In genomic region chr14:74459289-74459946, GRCh38 we compare ENCODE assay signal across 2 cellular contexts.
TF ChIP-seq lines count a peak whose summit lies in the region.

No MANE protein-coding gene starts in this region.

TF ChIP-seq in HCT116, 20 proteins besides CTCF, POLR2A, EP300 and RAD21:
- no peak for TF ChIP-seq EZH2 (IDR thresholded peaks at IDR 0.05)
- TF ChIP-seq MAX (IDR thresholded peaks at IDR 0.05), result no peak
- no peak for TF ChIP-seq ZBTB33 (IDR thresholded peaks at IDR 0.05; ENCODE audit: extremely low read depth, insufficient replicate concordance, low read length)
- no peak for TF ChIP-seq YY1 (IDR thresholded peaks at IDR 0.05; ENCODE audit: extremely low read depth, insufficient replicate concordance, low read depth, low read length)
- no peak for TF ChIP-seq CEBPB (IDR thresholded peaks at IDR 0.05; ENCODE audit: low read depth)
- TF ChIP-seq ATF3 (IDR thresholded peaks at IDR 0.05), result no peak
- no peak for TF ChIP-seq CBX3 (IDR thresholded peaks at IDR 0.05; ENCODE audit: low read depth)
- no peak for TF ChIP-seq TCF7L2 (IDR thresholded peaks at IDR 0.05; ENCODE audit: borderline replicate concordance, extremely low read depth, insufficient read depth, insufficient read length)
- TF ChIP-seq SIN3A (IDR thresholded peaks at IDR 0.05; ENCODE audit: low read depth), result no peak
- no peak for TF ChIP-seq JUND (IDR thresholded peaks at IDR 0.05)
- no peak for TF ChIP-seq POLR2AphosphoS5 (IDR thresholded peaks at IDR 0.05; ENCODE audit: low read depth, low read length)
- TF ChIP-seq FOSL1 (IDR thresholded peaks at IDR 0.05; ENCODE audit: low read depth), result no peak
- no peak for TF ChIP-seq ZNF274 (IDR thresholded peaks at IDR 0.05; ENCODE audit: low read depth, low read length)
- no peak for TF ChIP-seq SRF (IDR thresholded peaks at IDR 0.05; ENCODE audit: low read depth)
- no peak for TF ChIP-seq ZFX (IDR thresholded peaks at IDR 0.05)
- no peak for TF ChIP-seq ELF1 (IDR thresholded peaks at IDR 0.05; ENCODE audit: borderline replicate concordance, low read depth)
- no peak for TF ChIP-seq SP1 (IDR thresholded peaks at IDR 0.05; ENCODE audit: low read depth)
- TF ChIP-seq EGR1 (IDR thresholded peaks at IDR 0.05; ENCODE audit: low read depth), result no peak

TF ChIP-seq in K562, 482 proteins besides CTCF, POLR2A, EP300 and RAD21:
- TF ChIP-seq FOSL1 (tag; conservative IDR thresholded peaks at IDR 0.05) (0 out of 2 replicates have a peak, but pooled peaks have one; percentile 35), E2F5 (CRISPR knock-in tag; IDR thresholded peaks at IDR 0.05) (no peak), JUND (IDR thresholded peaks at IDR 0.05; ENCODE audit: borderline replicate concordance, low read depth, low read length) (peak; percentile 75), JUND (tag; IDR thresholded peaks at IDR 0.05; ENCODE audit: borderline replicate concordance, low read depth, low read length) (peak; percentile 40; the same call in 1 of the 3 replicates), NFE2 (IDR thresholded peaks at IDR 0.05; ENCODE audit: low read depth) (peak; percentile 76), TFE3 (CRISPR knock-in tag; IDR thresholded peaks at IDR 0.05) (peak; percentile 55), ZNF280B (CRISPR knock-in tag; IDR thresholded peaks at IDR 0.05) (no peak)
